Comparison of ENCODE assay signal across 8 cellular contexts in genomic region chr17:33520404-33521032, GRCh38.
DNase-seq lines count a peak whose midpoint lies in the region; ATAC-seq, FAIRE-seq and TF ChIP-seq lines count a peak whose summit lies in the region.

No MANE protein-coding gene starts in this region.

- H3K36me3 ChIP-seq in SJCRH30 = no peaks in the 10 kb centered on the region
- H3K36me3 ChIP-seq in kidney (ENCODE audit: control insufficient read depth in 1 of 2, insufficient read depth in 2 of 2, low read length in 2 of 2) = no peaks in the 10 kb centered on the region

- H3K4me3 Mint-ChIP-seq in CD14-positive monocyte = no peak overlapping the region

- peak; percentile 78 for TF ChIP-seq CTCF in CD14-positive monocyte (IDR thresholded peaks at IDR 0.05)
- TF ChIP-seq CTCF in kidney (IDR thresholded peaks at IDR 0.05; ENCODE audit: borderline replicate concordance, extremely low read depth, insufficient read depth) = peak; percentile 65

- H3K4me1 ChIP-seq in SJCRH30 = no peaks in the 10 kb centered on the region
- H3K4me1 ChIP-seq in kidney (ENCODE audit: control insufficient read depth in 1 of 2, insufficient read depth in 1 of 2, low read depth in 1 of 2, low read length in 2 of 2) = peaks cover 8 to 10% of the 10 kb centered on the region in 2 donors

- intact Hi-C loops in CD14-positive monocyte (cut with micrococcal nuclease) (no loop called here), kidney (cut with DNase I) (no loop called here)

- no peaks in the 10 kb centered on the region for H3K36me3 Mint-ChIP-seq in CD14-positive monocyte

- H3K27ac ChIP-seq in SJCRH30 (no peak overlapping the region), kidney (ENCODE audit: low read depth in 2 of 2, low read length in 2 of 2) (no peak overlapping the region)

- peaks cover 2 to 4% (median 4%) of the 10 kb centered on the region in 3 donors for H3K27me3 Mint-ChIP-seq in CD14-positive monocyte (ENCODE audit: low read depth in 3 of 3)

- H3K27me3 ChIP-seq in SJCRH30 = peaks cover 3% of the 10 kb centered on the region; the same call in 1 of the 2 replicates

- DNase-seq in CD14-positive monocyte (ENCODE audit: low spot score) (no peak), H54 (ENCODE audit: insufficient read length, low spot score) (peak; percentile 12), SJCRH30 (peak; percentile 42 to 78), astrocyte of the hippocampus (ENCODE audit: low read depth, low spot score) (peak; percentile 46), kidney (no peak)
- DNase-seq in stimulated activated CD4-positive, alpha-beta T cell treated with anti-CD3 and anti-CD28 coated beads, TNF-alpha, amount 100 ng/mL, for 24 hours (ENCODE audit: low read depth in 3 of 3) = peak; percentile 5 to 50 (median 13)

- no peak for TF ChIP-seq POLR2A in H54 (IDR thresholded peaks at IDR 0.05; ENCODE audit: low read depth, low read length)

- H3K4me1 Mint-ChIP-seq in CD14-positive monocyte = peaks cover 7% of the 10 kb centered on the region

- no peak overlapping the region for H3K27ac Mint-ChIP-seq in CD14-positive monocyte

- peaks cover 0 to under 1% (median 0%) of the 10 kb centered on the region in 7 donors for H3K9me3 Mint-ChIP-seq in CD14-positive monocyte

- no peaks in the 10 kb centered on the region for H3K9me3 ChIP-seq in SJCRH30 (replicated peaks)
- H3K9me3 ChIP-seq in kidney (ENCODE audit: control insufficient read depth in 1 of 2, low read length in 2 of 2) = no peaks in the 10 kb centered on the region

- no peak for ATAC-seq in HG02610 (IDR thresholded peaks at IDR 0.05; ENCODE audit: unreplicated experiment)
- no peak for ATAC-seq in HG02870 (IDR thresholded peaks at IDR 0.05; ENCODE audit: unreplicated experiment)

- H3K9ac ChIP-seq in kidney (ENCODE audit: low read length in 2 of 2) = no peak overlapping the region

- H3K4me3 ChIP-seq in SJCRH30 (no peak overlapping the region), kidney (ENCODE audit: low read length in 2 of 2) (no peak overlapping the region)

- FAIRE-seq in H54 (lab: Jason Lieb, UNC) (no peak), kidney (lab: Jason Lieb, UNC) (no peak)

Comparison
In these comparisons a context has a peak if more than half of its experiments do, and no peak if none do; other contexts are left out.
1. DNase-seq: peak in H54 (single experiment), SJCRH30 (2 of 2), astrocyte of the hippocampus (single experiment) and stimulated activated CD4-positive, alpha-beta T cell treated with anti-CD3 and anti-CD28 coated beads, TNF-alpha, amount 100 ng/mL, for 24 hours (3 of 3); none in CD14-positive monocyte (single experiment) and kidney (single experiment).